In the genomic region with DNA sequence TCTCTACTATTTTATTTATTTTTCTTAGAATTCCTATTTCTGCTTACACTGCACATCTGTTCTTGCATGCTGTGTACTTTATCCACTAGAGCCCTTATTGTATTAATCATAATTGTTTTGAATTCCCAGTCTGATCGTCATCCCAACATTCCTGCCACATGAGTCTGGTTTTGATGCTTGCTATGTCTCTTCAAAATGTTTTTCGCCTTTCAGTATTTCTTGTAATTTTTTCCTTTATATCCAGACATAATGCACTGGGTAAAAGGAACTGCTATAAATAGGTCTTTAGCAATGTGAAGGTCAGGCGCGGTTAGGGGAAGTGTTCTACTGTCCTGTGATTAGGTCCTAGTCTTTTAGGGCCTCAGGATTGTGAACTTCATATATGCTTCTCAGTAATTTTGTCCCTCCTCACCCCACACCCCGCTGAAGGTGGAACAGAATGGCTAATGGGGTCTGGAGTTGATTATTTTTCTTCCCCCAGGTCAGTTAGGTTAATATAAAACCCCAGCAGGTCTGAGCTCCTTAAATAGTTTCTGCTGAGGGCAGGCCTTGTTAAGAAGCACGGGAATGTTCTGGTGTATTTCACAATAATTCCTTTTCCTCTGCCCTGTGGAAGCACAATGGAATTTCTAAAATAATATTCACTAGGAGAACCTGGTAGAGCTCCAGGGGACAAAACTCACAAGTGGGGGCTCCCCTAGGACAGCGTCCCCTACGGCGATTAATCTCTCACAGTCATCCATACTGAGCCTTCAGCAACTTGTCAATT, we compare ENCODE assay signal across 1 cellular context.
A peak's percentile ranks its signal among the peaks of the same experiment; 100 is the strongest.
TF ChIP-seq lines count a peak whose summit lies in the region.

No MANE protein-coding gene starts in this region.

TF ChIP-seq in IMR-90, 13 proteins besides CTCF, POLR2A, EP300 and RAD21:
- TF ChIP-seq SMC3 (IDR thresholded peaks at IDR 0.05; ENCODE audit: low read depth, low read length) (no peak), MAFK (IDR thresholded peaks at IDR 0.05; ENCODE audit: low read depth, low read length) (peak; percentile 97), RCOR1 (IDR thresholded peaks at IDR 0.05; ENCODE audit: insufficient replicate concordance, low read length) (no peak), BHLHE40 (IDR thresholded peaks at IDR 0.05; ENCODE audit: low read depth, low read length) (0 out of 2 replicates have a peak, but pooled peaks have one; percentile 6), MXI1 (IDR thresholded peaks at IDR 0.05; ENCODE audit: borderline replicate concordance, low read depth, low read length) (no peak), NFE2L2 (IDR thresholded peaks at IDR 0.05; ENCODE audit: low read depth, low read length) (peak; percentile 31; the same call in 1 of the 2 replicates), FOS (IDR thresholded peaks at IDR 0.05; ENCODE audit: low read depth, low read length) (peak; percentile 84), CEBPB (IDR thresholded peaks at IDR 0.05; ENCODE audit: low read depth, low read length) (peak; percentile 89), CHD1 (IDR thresholded peaks at IDR 0.05; ENCODE audit: low read depth, low read length) (no peak)
- TF ChIP-seq, protein P1, sequence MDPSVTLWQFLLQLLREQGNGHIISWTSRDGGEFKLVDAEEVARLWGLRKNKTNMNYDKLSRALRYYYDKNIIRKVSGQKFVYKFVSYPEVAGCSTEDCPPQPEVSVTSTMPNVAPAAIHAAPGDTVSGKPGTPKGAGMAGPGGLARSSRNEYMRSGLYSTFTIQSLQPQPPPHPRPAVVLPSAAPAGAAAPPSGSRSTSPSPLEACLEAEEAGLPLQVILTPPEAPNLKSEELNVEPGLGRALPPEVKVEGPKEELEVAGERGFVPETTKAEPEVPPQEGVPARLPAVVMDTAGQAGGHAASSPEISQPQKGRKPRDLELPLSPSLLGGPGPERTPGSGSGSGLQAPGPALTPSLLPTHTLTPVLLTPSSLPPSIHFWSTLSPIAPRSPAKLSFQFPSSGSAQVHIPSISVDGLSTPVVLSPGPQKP (IDR thresholded peaks at IDR 0.05; ENCODE audit: borderline replicate concordance, low read depth, low read length), result no peak
- TF ChIP-seq, protein P2, sequence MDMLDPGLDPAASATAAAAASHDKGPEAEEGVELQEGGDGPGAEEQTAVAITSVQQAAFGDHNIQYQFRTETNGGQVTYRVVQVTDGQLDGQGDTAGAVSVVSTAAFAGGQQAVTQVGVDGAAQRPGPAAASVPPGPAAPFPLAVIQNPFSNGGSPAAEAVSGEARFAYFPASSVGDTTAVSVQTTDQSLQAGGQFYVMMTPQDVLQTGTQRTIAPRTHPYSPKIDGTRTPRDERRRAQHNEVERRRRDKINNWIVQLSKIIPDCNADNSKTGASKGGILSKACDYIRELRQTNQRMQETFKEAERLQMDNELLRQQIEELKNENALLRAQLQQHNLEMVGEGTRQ (IDR thresholded peaks at IDR 0.05; ENCODE audit: low read depth, low read length), result no peak
